10 cellular contexts compared by ENCODE assay signal in genomic region chr20:2006452-2007381, GRCh38. TPM values are rescaled to one million over a fixed set of nuclear protein-coding genes. Genes with fewer than 3 reads are reported as not detected.
DNase-seq lines count a peak whose midpoint lies in the region; ATAC-seq, FAIRE-seq and TF ChIP-seq lines count a peak whose summit lies in the region.
"Had no signal": no experiment of that assay in that cellular context is flagged by ENCODE, and none has a peak within 500 bp of the region (broad histone marks: within the 10 kb centered on the region; RNA-seq: fewer than 3 reads in every experiment).

No MANE protein-coding gene starts in this region.

- H3K9me3 ChIP-seq in H9 (ENCODE audit: control insufficient read depth, low read depth, low read length) (no peaks in the 10 kb centered on the region), H1 (ENCODE audit: insufficient read depth in 2 of 2, low read depth in 1 of 2, low read length in 1 of 2) (no peaks in the 10 kb centered on the region), neural cell (ENCODE audit: low read length) (no peaks in the 10 kb centered on the region), ascending aorta (no peaks in the 10 kb centered on the region)

- no peaks in the 10 kb centered on the region for H3K36me3 Mint-ChIP-seq in H9 (ENCODE audit: insufficient read depth in 1 of 3, low read depth in 3 of 3)

- H3T11ph ChIP-seq in H9 (ENCODE audit: low read length) = no peak overlapping the region

- in situ Hi-C loops in Caki2 (cut with HindIII; ENCODE audit: low pct_unique_long_range_greater_than_20kb, low sequenced_read_pairs) = no loop called here

- H4K91ac ChIP-seq in H9 (ENCODE audit: insufficient read length, low read depth, low read length) = no peak overlapping the region
- no peak overlapping the region for H4K91ac ChIP-seq in H1 (replicated peaks; ENCODE audit: insufficient read length, low read length)

- H3K4me3 ChIP-seq in H1 (ENCODE audit: extremely low read depth in 1 of 4, insufficient read depth in 2 of 4, low read depth in 3 of 4, low read length in 4 of 4) (no peak overlapping the region), neural cell (ENCODE audit: low read length) (no peak overlapping the region), ascending aorta (no peak overlapping the region)

- H3K4me2 ChIP-seq in H9 (ENCODE audit: insufficient read depth, insufficient read length, low read length) (no peak overlapping the region), H1 (ENCODE audit: insufficient read depth in 1 of 2, low read depth in 2 of 2, low read length in 2 of 2) (0 out of 4 replicates have a peak overlapping the region, but pooled peaks of 1 of the 2 experiments have one; percentile 30), neural cell (ENCODE audit: low read length) (no peak overlapping the region)

- H4K8ac ChIP-seq in H9 (replicated peaks; ENCODE audit: insufficient read length, low read depth, low read length) (no peak overlapping the region), H1 (ENCODE audit: extremely low read depth, insufficient read depth, low read length) (no peak overlapping the region)

- FAIRE-seq in H1 (lab: Jason Lieb, UNC) = peak; percentile 78

- H3K23me2 ChIP-seq in H9 (ENCODE audit: insufficient read length, low read depth, low read length, poor library complexity, severe bottlenecking) (no peaks in the 10 kb centered on the region), H1 (ENCODE audit: low read depth, low read length) (no peaks in the 10 kb centered on the region; the same call in 1 of the 2 replicates)

- peaks cover 47% of the 10 kb centered on the region for H3K27me3 Mint-ChIP-seq in H9 (ENCODE audit: low read depth)

- no peaks in the 10 kb centered on the region for H3K9me3 Mint-ChIP-seq in H9
- H3K9me3 Mint-ChIP-seq: activated B cell treated with CpG ODN at 0.5 μM for 24 hours had no signal

- H2BK5ac ChIP-seq in H9 (ENCODE audit: insufficient read length, low read length) = no peak overlapping the region
- H2BK5ac ChIP-seq in H1 (ENCODE audit: low read depth, low read length) = no peak overlapping the region

- peaks cover 36 to 55% of the 10 kb centered on the region in 2 experiments for H3K4me1 Mint-ChIP-seq in H9
- H3K4me1 Mint-ChIP-seq: activated B cell treated with CpG ODN at 0.5 μM for 24 hours had no signal

- TF ChIP-seq EP300 in H1 (IDR thresholded peaks at IDR 0.05; ENCODE audit: borderline replicate concordance in 1 of 2, low read depth in 2 of 2, low read length in 2 of 2) (no peak), neural cell (conservative IDR thresholded peaks at IDR 0.05; ENCODE audit: poor library complexity, severe bottlenecking) (no peak)

- intact Hi-C loops in ascending aorta (cut with DNase I) = no loop called here

- no peak overlapping the region for H2BK12ac ChIP-seq in H9 (ENCODE audit: insufficient read length, low read depth, low read length)
- H2BK12ac ChIP-seq in H1 (ENCODE audit: low read depth, low read length) = no peak overlapping the region

- H3K14ac ChIP-seq in H9 (ENCODE audit: insufficient read depth, low read length) (no peak overlapping the region), H1 (ENCODE audit: insufficient read length) (no peak overlapping the region)

- H3K27ac ChIP-seq in H9 (ENCODE audit: insufficient read length, low read depth, low read length) = no peak overlapping the region
- no peak overlapping the region for H3K27ac ChIP-seq in RWPE1
- no peak overlapping the region for H3K27ac ChIP-seq in H1 (ENCODE audit: low read depth, low read length)
- H3K27ac ChIP-seq in neural cell (ENCODE audit: low read length) = no peak overlapping the region
- no peak overlapping the region for H3K27ac ChIP-seq in ascending aorta

- H2AFZ ChIP-seq in H9 (ENCODE audit: low read length) = no peak overlapping the region
- H2AFZ ChIP-seq in H1 (ENCODE audit: low read length) = no peak overlapping the region
- H2AFZ ChIP-seq in neural cell (ENCODE audit: low read depth, low read length) = no peak overlapping the region

- H3K4ac ChIP-seq in H9 (ENCODE audit: low read depth, low read length) (no peak overlapping the region), H1 (replicated peaks; ENCODE audit: insufficient read length, low read depth, low read length) (no peak overlapping the region)

- H3K36me3 ChIP-seq in H1 (ENCODE audit: control insufficient read depth in 2 of 4, insufficient read depth in 4 of 4, low read length in 3 of 4) (no peaks in the 10 kb centered on the region), neural cell (ENCODE audit: insufficient read depth, low read length) (no peaks in the 10 kb centered on the region), ascending aorta (no peaks in the 10 kb centered on the region)

- no peaks in the 10 kb centered on the region for H3F3A ChIP-seq in neural cell (ENCODE audit: insufficient read depth, low read length, poor library complexity, severe bottlenecking)

- H3K27ac Mint-ChIP-seq in H9 = no peak overlapping the region
- H3K27ac Mint-ChIP-seq: activated B cell treated with CpG ODN at 0.5 μM for 24 hours had no signal

- H2AK5ac ChIP-seq in H9 (ENCODE audit: insufficient read length, low read length) = no peak overlapping the region
- H2AK5ac ChIP-seq in H1 (ENCODE audit: low read depth, low read length) = no peak overlapping the region

- H2BK20ac ChIP-seq in H9 (ENCODE audit: low read depth, low read length, poor library complexity, severe bottlenecking) (no peak overlapping the region), H1 (ENCODE audit: low read length) (no peak overlapping the region)

- no peaks in the 10 kb centered on the region for H3K9me2 ChIP-seq in neural cell (ENCODE audit: insufficient read depth, low read length)

- no peak for ATAC-seq in GM18868 (IDR thresholded peaks at IDR 0.05; ENCODE audit: unreplicated experiment)

- H3K18ac ChIP-seq in H9 (ENCODE audit: insufficient read length, low read depth, low read length) = no peak overlapping the region
- no peak overlapping the region for H3K18ac ChIP-seq in H1 (ENCODE audit: extremely low read depth, low read length)

- peak; percentile 94 for TF ChIP-seq CTCF in H9 (conservative IDR thresholded peaks at IDR 0.05)
- TF ChIP-seq CTCF in RWPE1 (conservative IDR thresholded peaks at IDR 0.05; ENCODE audit: low read depth) = peak; percentile 78
- peak; percentile 74 to 81 (median 75) for TF ChIP-seq CTCF in H1 (IDR thresholded peaks at IDR 0.05; ENCODE audit: control extremely low read depth in 1 of 3, insufficient read depth in 1 of 3, low read depth in 1 of 3, low read length in 3 of 3)
- peak; percentile 77 for TF ChIP-seq CTCF in neural cell (IDR thresholded peaks at IDR 0.05; ENCODE audit: poor library complexity, severe bottlenecking)
- peak in 1 of 3 experiments; percentile 43 for TF ChIP-seq CTCF in ascending aorta (IDR thresholded peaks at IDR 0.05)

- H3K4me1 ChIP-seq in H9 (ENCODE audit: insufficient read depth, low read length) = no peaks in the 10 kb centered on the region
- H3K4me1 ChIP-seq in H1 (replicated peaks in 1 of 4; ENCODE audit: control insufficient read depth in 3 of 4, insufficient read depth in 4 of 4, low read length in 3 of 4) = peaks cover 0 to 14% (median 7%) of the 10 kb centered on the region in 4 experiments; a peak in 3 of 7 replicates
- H3K4me1 ChIP-seq in ascending aorta = no peaks in the 10 kb centered on the region

- POLR2A ChIA-PET in RWPE1 (lab: Yijun Ruan, JAX; ENCODE audit: low non-redundant PET) = no interaction called here
- POLR2A ChIA-PET in H1 (lab: Charles Lee; ENCODE audit: partially characterized antibody) = no interaction called here

- H2BK15ac ChIP-seq in H9 (ENCODE audit: low read depth, low read length) (no peak overlapping the region), H1 (ENCODE audit: low read length) (no peak overlapping the region)

- peak; percentile 48 to 66 for TF ChIP-seq RAD21 in H1 (IDR thresholded peaks at IDR 0.05 in 1 of 2, conservative IDR thresholded peaks at IDR 0.05 in 1 of 2; ENCODE audit: low read depth in 2 of 2, low read length in 2 of 2)
- peak; percentile 62 for TF ChIP-seq RAD21 in neural cell (conservative IDR thresholded peaks at IDR 0.05)

- no peak overlapping the region for H3K23ac ChIP-seq in H9 (ENCODE audit: insufficient read length, low read depth, low read length)
- no peak overlapping the region for H3K23ac ChIP-seq in H1 (ENCODE audit: insufficient read length)

- no peak overlapping the region for H3K9ac ChIP-seq in H9 (ENCODE audit: extremely low read depth, insufficient read length, low read length)
- H3K9ac ChIP-seq in H1 (replicated peaks in 1 of 4; ENCODE audit: extremely low read depth in 1 of 4, low read depth in 3 of 4, low read length in 3 of 4) = no peak overlapping the region
- H3K9ac ChIP-seq in neural cell (ENCODE audit: low read length) = no peak overlapping the region

- no peak overlapping the region for H3K4me3 Mint-ChIP-seq in H9
- H3K4me3 Mint-ChIP-seq: activated B cell treated with CpG ODN at 0.5 μM for 24 hours had no signal

- DNase-seq in Caki2 (ENCODE audit: low read depth) = peak; percentile 13
- DNase-seq in H9 = peak; percentile 58
- peak; percentile 25 for DNase-seq in RWPE1 (ENCODE audit: low spot score)
- DNase-seq in H1 (ENCODE audit: low read depth in 1 of 2, low spot score in 2 of 2) = peak in 1 of 2 experiments; percentile 78
- no peak for DNase-seq in ureter (ENCODE audit: low spot score)
- DNase-seq in ascending aorta (ENCODE audit: low spot score in 2 of 2) = no peak

- WGBS in H9 (ENCODE audit: extremely low coverage, insufficient read length, low lambda C conversion rate) = no CpG with 5 or more reads among the region's 20 CpGs
- WGBS in H1 (ENCODE audit: extremely low coverage in 1 of 2, insufficient coverage in 1 of 2, insufficient read length in 1 of 2, insufficient replicate concordance in 2 of 2, low coverage in 1 of 2, low lambda C conversion rate in 2 of 2, missing lambda C conversion rate in 1 of 2), 2 experiments = 46% methylated on average over 20 of the region's 20 CpGs; no CpG with 5 or more reads in 1 of the 2 experiments

- no peak overlapping the region for H3K56ac ChIP-seq in H9 (ENCODE audit: insufficient read length, low read depth, low read length)
- no peak overlapping the region for H3K56ac ChIP-seq in H1 (replicated peaks; ENCODE audit: insufficient read length, low read depth, low read length)

- no peak overlapping the region for H2BK120ac ChIP-seq in H9 (ENCODE audit: low read depth, low read length, poor library complexity, severe bottlenecking)
- no peak overlapping the region for H2BK120ac ChIP-seq in H1 (replicated peaks; ENCODE audit: low read depth, low read length)

- H3K27me3 ChIP-seq in H9 (ENCODE audit: insufficient read depth, low read length) (no peaks in the 10 kb centered on the region), H1 (replicated peaks in 1 of 4; ENCODE audit: control insufficient read depth in 3 of 4, extremely low read depth in 1 of 4, insufficient read depth in 3 of 4, low read length in 3 of 4) (peaks cover 0 to 8% (median under 1%) of the 10 kb centered on the region in 4 experiments; a peak in 3 of 7 replicates), neural cell (ENCODE audit: insufficient read depth, low read depth, low read length) (no peaks in the 10 kb centered on the region), ascending aorta (no peaks in the 10 kb centered on the region)

- H4K20me1 ChIP-seq in H9 (ENCODE audit: control insufficient read depth, insufficient read depth, insufficient read length) (no peaks in the 10 kb centered on the region), H1 (replicated peaks in 1 of 2; ENCODE audit: control insufficient read depth in 1 of 2, insufficient read depth in 2 of 2, low read length in 2 of 2) (peaks cover 0 to 3% of the 10 kb centered on the region in 2 experiments), neural cell (ENCODE audit: insufficient read depth) (no peaks in the 10 kb centered on the region)

- no peak for TF ChIP-seq POLR2A in H1 (IDR thresholded peaks at IDR 0.05; ENCODE audit: control extremely low read depth in 1 of 2, low read depth in 2 of 2, low read length in 2 of 2)

- CTCF ChIA-PET in RWPE1 (lab: Yijun Ruan, JAX) = interaction anchor here (0.6 to 1.8 kb wide), 14 partner anchors 9 to 230 kb away, joined by 3 to 7 read pairs (median 3); no protein-coding TSS in a partner anchor
- CTCF ChIA-PET in H1 (lab: Charles Lee; ENCODE audit: partially characterized antibody) = interaction anchor here (0.5 to 6.0 kb wide), 48 partner anchors 10 to 1827 kb away, joined by 3 to 88 read pairs (median 4); partner anchors contain the start of gene PDYN

- H4K5ac ChIP-seq in H9 (ENCODE audit: insufficient read length, low read depth, low read length) (no peak overlapping the region), H1 (ENCODE audit: insufficient read length, low read depth, low read length) (no peak overlapping the region)

- H3K79me1 ChIP-seq in H9 (ENCODE audit: insufficient read depth, low read depth, low read length, poor library complexity, severe bottlenecking) (no peaks in the 10 kb centered on the region), H1 (ENCODE audit: low read depth, low read length) (no peaks in the 10 kb centered on the region)

- H3K79me2 ChIP-seq in H9 (ENCODE audit: insufficient read depth, low read length) (no peaks in the 10 kb centered on the region), H1 (ENCODE audit: control insufficient read depth in 1 of 2, insufficient read depth in 2 of 2, low read length in 2 of 2) (no peaks in the 10 kb centered on the region), neural cell (replicated peaks; ENCODE audit: insufficient read depth, low read length) (no peaks in the 10 kb centered on the region)

RNA-seq across cellular contexts. Expression of gene PDYN, which starts 12.9 kb away (rescaled TPM):
- total RNA-seq in Caki2 (2014; rRNA removed; shearing (Covaris generic); ENCODE audit: low replicate concordance) = not detected in 2 replicates
- 0.59 and 0.63 TPM in 2 replicates for total RNA-seq in H9 (2021)
- total RNA-seq in H1 (2021; fragmentation: NEBNext Ultra II Directional; extraction: Animal tissue kit (Norgen Biotek cat#: 25700)) = 0.54 and 0.63 TPM in 2 replicates
- polyA plus RNA-seq in H1 (2011; rRNA removed) = 0.46 and 0.60 TPM in 2 replicates
- polyA plus RNA-seq in H1 (2011; cell fraction: cytosol; rRNA removed) = 0.56 TPM
- polyA plus RNA-seq in H1 (2011; cell fraction: nucleus; rRNA removed) = 0.40 TPM
- polyA plus RNA-seq in H1 (2012, experiment 1 of 2) = 0.43 to 0.94 TPM (median 0.65 TPM) in 4 replicates
- polyA plus RNA-seq in H1 (2012, experiment 2 of 2) = 0.35 TPM
- polyA plus RNA-seq in H1 (2013, experiment 1 of 2) = 0.36 TPM
- polyA plus RNA-seq in H1 (2013, experiment 2 of 2) = 0.53 TPM
- 0.41 and 0.71 TPM in 2 replicates for polyA minus RNA-seq in H1 (2011; rRNA and poly(A)+ RNA removed)
- polyA minus RNA-seq in H1 (2011; cell fraction: cytosol; rRNA and poly(A)+ RNA removed) = 0.44 TPM
- polyA minus RNA-seq in H1 (2011; cell fraction: nucleus; rRNA and poly(A)+ RNA removed) = 0.60 TPM
- 17.3 and 17.7 TPM in 2 replicates for polyA plus RNA-seq in neural cell
- 15.2 and 17.0 TPM in 2 replicates for polyA minus RNA-seq in neural cell
- not detected for total RNA-seq in ureter
- not detected for total RNA-seq in ascending aorta
- total RNA-seq: activated B cell treated with CpG ODN at 0.5 μM for 24 hours, skeletal muscle tissue had no signal

Comparison
In these comparisons a context has a peak if more than half of its experiments do, and no peak if none do; other contexts are left out.
1. DNase-seq: peak in Caki2 (single experiment), H9 (single experiment) and RWPE1 (single experiment); none in ureter (single experiment) and ascending aorta (0 of 2).